21 cellular contexts compared by ENCODE assay signal in genomic region chr16:18846416-18846815, GRCh38. TPM values are rescaled to one million over a fixed set of nuclear protein-coding genes. Genes with fewer than 3 reads are reported as not detected.
DNase-seq lines count a peak whose midpoint lies in the region; ATAC-seq, FAIRE-seq and TF ChIP-seq lines count a peak whose summit lies in the region.
"Had no signal": no experiment of that assay in that cellular context is flagged by ENCODE, and none has a peak within 500 bp of the region (broad histone marks: within the 10 kb centered on the region; RNA-seq: fewer than 3 reads in every experiment).

No MANE protein-coding gene starts in this region.

- no peaks in the 10 kb centered on the region for H3K27me3 ChIP-seq in HepG2 (ENCODE audit: control insufficient read depth in 1 of 2, insufficient read depth in 2 of 2, low read length in 2 of 2)
- H3K27me3 ChIP-seq in right lobe of liver, result no peaks in the 10 kb centered on the region
- no peaks in the 10 kb centered on the region for H3K27me3 ChIP-seq in astrocyte (ENCODE audit: insufficient read depth, low read length)
- H3K27me3 ChIP-seq: MG63 had no signal

- no peak overlapping the region for H3K9ac ChIP-seq in HepG2 (ENCODE audit: insufficient read depth, low read depth, low read length)
- H3K9ac ChIP-seq in astrocyte (ENCODE audit: low read length), result no peak overlapping the region

- no peaks in the 10 kb centered on the region for H3K9me3 Mint-ChIP-seq in activated CD4-positive, alpha-beta T cell treated with anti-CD3 and anti-CD28 coated beads for 36 hours (ENCODE audit: low read depth)
- H3K9me3 Mint-ChIP-seq in astrocyte (ENCODE audit: unreplicated experiment), result no peaks in the 10 kb centered on the region
- no peaks in the 10 kb centered on the region for H3K9me3 Mint-ChIP-seq in stimulated activated memory B cell treated with anti-CD40 and anti-IgM and Interleukin-4, amounts not matched to agents 10 μg/mL and 1 μg/mL and 100 μg/mL, for 72 hours

- H3K9me3 ChIP-seq in HepG2 (ENCODE audit: low read length) (no peaks in the 10 kb centered on the region), right lobe of liver (no peaks in the 10 kb centered on the region), astrocyte (ENCODE audit: insufficient read depth, low read depth, low read length) (no peaks in the 10 kb centered on the region)
- H3K9me3 ChIP-seq: MG63 had no signal

- no peaks in the 10 kb centered on the region for H3K4me1 Mint-ChIP-seq in activated CD4-positive, alpha-beta T cell treated with anti-CD3 and anti-CD28 coated beads for 36 hours
- H3K4me1 Mint-ChIP-seq in astrocyte (ENCODE audit: low read depth, unreplicated experiment), result no peaks in the 10 kb centered on the region
- no peaks in the 10 kb centered on the region for H3K4me1 Mint-ChIP-seq in stimulated activated memory B cell treated with anti-CD40 and anti-IgM and Interleukin-4, amounts not matched to agents 10 μg/mL and 1 μg/mL and 100 μg/mL, for 72 hours

- CTCF ChIA-PET in activated CD4-positive, alpha-beta T cell treated with anti-CD3 and anti-CD28 coated beads for 36 hours (lab: Charles Lee), result interaction anchor here (1.0 to 1.1 kb wide), 2 partner anchors 29 to 46 kb away, joined by 3 read pairs; no protein-coding TSS in a partner anchor
- CTCF ChIA-PET in HepG2 (lab: Yijun Ruan, JAX; ENCODE audit: low intra/inter-chr PET ratio, low total read pairs), result no interaction called here

- H4K20me1 ChIP-seq in HepG2 (ENCODE audit: insufficient read depth, low read length), result no peaks in the 10 kb centered on the region; the same call in 1 of the 2 replicates
- H4K20me1 ChIP-seq in astrocyte (ENCODE audit: insufficient read depth, low read length), result peaks cover 9% of the 10 kb centered on the region

- H3K27ac ChIP-seq in HepG2 (ENCODE audit: extremely low read length, insufficient read depth, low read length), result no peak overlapping the region
- H3K27ac ChIP-seq in right lobe of liver, result no peak overlapping the region
- H3K27ac ChIP-seq in astrocyte (ENCODE audit: low read depth, low read length), result no peak overlapping the region

- H3K36me3 ChIP-seq in HepG2 (replicated peaks in 1 of 2; ENCODE audit: control insufficient read depth in 1 of 2, insufficient read depth in 2 of 2, low read length in 2 of 2) (peaks cover 50 to 92% of the 10 kb centered on the region in 2 experiments), right lobe of liver (peaks cover 0 to 83% (median 43%) of the 10 kb centered on the region in 4 donors), astrocyte (ENCODE audit: insufficient read depth, low read length) (peaks cover 55% of the 10 kb centered on the region)

- DNase-seq in activated CD4-positive, alpha-beta T cell treated with anti-CD3 and anti-CD28 coated beads for 36 hours, result no peak
- DNase-seq in activated CD4-positive, alpha-beta T cell treated with anti-CD3 and anti-CD28 coated beads, Interleukin-2, amount 50 U/mL, for 48 hours, result no peak
- DNase-seq in HepG2 (ENCODE audit: low spot score) (no peak), right lobe of liver (no peak), astrocyte (ENCODE audit: low read depth) (peak; percentile 37), left ventricle myocardium superior (no peak), dedifferentiated amniotic fluid mesenchymal stem cell (ENCODE audit: extremely low spot score) (no peak)
- DNase-seq: DMS153; DND-41; KBM-7; MG63; NCI-H2029; NCI-H446; NCI-H524 treated with DMSO at 0.1 percent for 48 hours; NCI-H774; NK-92 treated with Interleukin-12 subunit alpha and Interleukin-12 subunit beta, amount 100 ng/mL, for 24 hours; PC-3 had no signal

- intact Hi-C loops in activated CD4-positive, alpha-beta T cell treated with anti-CD3 and anti-CD28 coated beads for 36 hours (cut with DNase I, micrococcal nuclease), result no loop called here
- intact Hi-C loops in HepG2 (cut with micrococcal nuclease; ENCODE audit: unreplicated experiment) (no loop called here), right lobe of liver (cut with DNase I) (no loop called here), left ventricle myocardium superior (cut with micrococcal nuclease) (no loop called here)

- BruUV-seq in HepG2 (replicated peaks; lab: Mats Ljungman, UMichigan), result no TSS peak

- TF ChIP-seq CTCF in HepG2 (CRISPR knock-in tag; IDR thresholded peaks at IDR 0.05), result no peak
- no peak for TF ChIP-seq CTCF in right lobe of liver (IDR thresholded peaks at IDR 0.05)
- TF ChIP-seq CTCF in astrocyte (IDR thresholded peaks at IDR 0.05; ENCODE audit: insufficient read depth, low read depth, low read length), result no peak

- POLR2A ChIA-PET in activated CD4-positive, alpha-beta T cell treated with anti-CD3 and anti-CD28 coated beads for 36 hours (lab: Charles Lee), result interaction anchor here (1.0 kb wide), 1 partner anchor 18 kb away, joined by 4 read pairs; no protein-coding TSS in a partner anchor
- POLR2A ChIA-PET in HepG2 (lab: Yijun Ruan, JAX), result interaction anchor here (3.1 kb wide), 1 partner anchor 45 kb away, joined by 10 read pairs; the partner anchor contains the start of gene ARL6IP1

- TF ChIP-seq EP300 in HepG2 (IDR thresholded peaks at IDR 0.05; ENCODE audit: low read depth in 2 of 2, low read length in 2 of 2) (no peak), HepG2 (CRISPR knock-in tag; IDR thresholded peaks at IDR 0.05; ENCODE audit: borderline replicate concordance) (no peak)

- H3K4me3 ChIP-seq in HepG2 (replicated peaks in 1 of 3; ENCODE audit: insufficient read depth in 1 of 3, low read depth in 2 of 3, low read length in 3 of 3) (no peak overlapping the region), right lobe of liver (no peak overlapping the region), astrocyte (ENCODE audit: insufficient read depth, low read depth, low read length) (no peak overlapping the region)
- H3K4me3 ChIP-seq: MG63 had no signal

- H2AFZ ChIP-seq in HepG2 (ENCODE audit: low read length), result no peak overlapping the region
- H2AFZ ChIP-seq in astrocyte (ENCODE audit: low read depth, low read length), result no peak overlapping the region

- H3K79me2 ChIP-seq in HepG2 (ENCODE audit: insufficient read depth, low read length) (no peaks in the 10 kb centered on the region), astrocyte (ENCODE audit: insufficient read depth, low read length) (peaks cover 4% of the 10 kb centered on the region)

- H3K27me3 Mint-ChIP-seq in activated CD4-positive, alpha-beta T cell treated with anti-CD3 and anti-CD28 coated beads for 36 hours, result no peaks in the 10 kb centered on the region
- no peaks in the 10 kb centered on the region for H3K27me3 Mint-ChIP-seq in astrocyte (ENCODE audit: low read depth, unreplicated experiment)
- no peaks in the 10 kb centered on the region for H3K27me3 Mint-ChIP-seq in stimulated activated memory B cell treated with anti-CD40 and anti-IgM and Interleukin-4, amounts not matched to agents 10 μg/mL and 1 μg/mL and 100 μg/mL, for 72 hours

- no peak for TF ChIP-seq POLR2A in HepG2 (IDR thresholded peaks at IDR 0.05; ENCODE audit: insufficient read depth in 1 of 2, low read depth in 2 of 2, low read length in 2 of 2)
- no peak for TF ChIP-seq POLR2A in right lobe of liver (IDR thresholded peaks at IDR 0.05)

- FAIRE-seq in HepG2 (lab: Jason Lieb, UNC) (no peak), astrocyte (lab: Jason Lieb, UNC) (no peak)
- FAIRE-seq: GM12892, GM19239, H54 had no signal

- 97% methylated on average over 1 of the region's 1 CpG for WGBS in HepG2 (ENCODE audit: low lambda C conversion rate)
- 78% methylated on average over 1 of the region's 1 CpG for WGBS in right lobe of liver (ENCODE audit: insufficient coverage, low coverage, low lambda C conversion rate, missing lambda C conversion rate)

- no peak for TF ChIP-seq RAD21 in HepG2 (CRISPR knock-in tag; IDR thresholded peaks at IDR 0.05)

- H3K4me2 ChIP-seq in HepG2 (ENCODE audit: low read depth, low read length) (no peak overlapping the region), astrocyte (ENCODE audit: low read length) (no peak overlapping the region)

- H3K4me1 ChIP-seq in HepG2 (ENCODE audit: insufficient read depth, low read length) (no peaks in the 10 kb centered on the region), right lobe of liver (peaks cover 0 to 16% (median 0%) of the 10 kb centered on the region in 4 donors), astrocyte (ENCODE audit: insufficient read depth, low read length) (no peaks in the 10 kb centered on the region)

- in situ Hi-C loops in HepG2 (cut with HindIII; ENCODE audit: extremely low pct_ligation_motif_present, low pct_unique_long_range_greater_than_20kb), result no loop called here

- H3K4me3 Mint-ChIP-seq in activated CD4-positive, alpha-beta T cell treated with anti-CD3 and anti-CD28 coated beads for 36 hours, result no peak overlapping the region
- H3K4me3 Mint-ChIP-seq in astrocyte (ENCODE audit: unreplicated experiment), result no peak overlapping the region
- H3K4me3 Mint-ChIP-seq in stimulated activated memory B cell treated with anti-CD40 and anti-IgM and Interleukin-4, amounts not matched to agents 10 μg/mL and 1 μg/mL and 100 μg/mL, for 72 hours, result no peak overlapping the region

- no peak for ATAC-seq in activated CD4-positive, alpha-beta T cell treated with anti-CD3 and anti-CD28 coated beads for 36 hours
- ATAC-seq in HepG2, result no peak
- ATAC-seq in right lobe of liver, result no peak
- no peak for ATAC-seq in stimulated activated memory B cell treated with anti-CD40 and anti-IgM and Interleukin-4, amounts not matched to agents 10 μg/mL and 1 μg/mL and 100 μg/mL, for 72 hours
- no peak for ATAC-seq in left ventricle myocardium superior
- ATAC-seq: PC-3 had no signal

- H3K36me3 Mint-ChIP-seq in activated CD4-positive, alpha-beta T cell treated with anti-CD3 and anti-CD28 coated beads for 36 hours (ENCODE audit: low read depth), result peaks cover 63% of the 10 kb centered on the region
- peaks cover 24% of the 10 kb centered on the region for H3K36me3 Mint-ChIP-seq in astrocyte (ENCODE audit: low read depth, unreplicated experiment)
- peaks cover 76% of the 10 kb centered on the region for H3K36me3 Mint-ChIP-seq in stimulated activated memory B cell treated with anti-CD40 and anti-IgM and Interleukin-4, amounts not matched to agents 10 μg/mL and 1 μg/mL and 100 μg/mL, for 72 hours

- peak overlapping the region; percentile 11 for H3K27ac Mint-ChIP-seq in activated CD4-positive, alpha-beta T cell treated with anti-CD3 and anti-CD28 coated beads for 36 hours
- no peak overlapping the region for H3K27ac Mint-ChIP-seq in astrocyte (ENCODE audit: unreplicated experiment)
- peak overlapping the region; percentile 25 for H3K27ac Mint-ChIP-seq in stimulated activated memory B cell treated with anti-CD40 and anti-IgM and Interleukin-4, amounts not matched to agents 10 μg/mL and 1 μg/mL and 100 μg/mL, for 72 hours

RNA-seq across cellular contexts. Expression of gene ARL6IP1, which starts 45.1 kb away (rescaled TPM):
- 100 to 1,000 TPM in 1 of 2 experiments, 10 to 100 TPM in 1; 92.0 to 102 TPM for total RNA-seq in activated CD4-positive, alpha-beta T cell treated with anti-CD3 and anti-CD28 coated beads for 36 hours
- total RNA-seq in HepG2 (2016; rRNA removed; fragmentation: Illumina TruSeq; extraction: Trizol) (273 and 373 TPM in 2 replicates), right lobe of liver (100 to 1,000 TPM; 103 to 160 (median 109) TPM), astrocyte (114 and 128 TPM in 2 replicates), left ventricle myocardium superior (25.9 TPM)
- total RNA-seq in HepG2 (2016; cell fraction: cytosol; rRNA removed; fragmentation: Illumina TruSeq; extraction: Trizol; ENCODE audit: low read depth), result 62.8 and 68.6 TPM in 2 replicates
- total RNA-seq in HepG2 (2016; cell fraction: insoluble cytoplasmic fraction; rRNA removed; fragmentation: Illumina TruSeq; extraction: Trizol), result 270 and 373 TPM in 2 replicates
- 152 and 174 TPM in 2 replicates for total RNA-seq in HepG2 (2016; cell fraction: membrane; rRNA removed; fragmentation: Illumina TruSeq; extraction: Trizol)
- 309 and 367 TPM in 2 replicates for total RNA-seq in HepG2 (2016; cell fraction: nucleus; rRNA removed; fragmentation: Illumina TruSeq; extraction: Trizol)
- polyA plus RNA-seq in HepG2 (2011; rRNA removed), result 183 and 263 TPM in 2 replicates
- 211 and 261 TPM in 2 replicates for polyA plus RNA-seq in HepG2 (2011; cell fraction: cytosol; rRNA removed)
- polyA plus RNA-seq in HepG2 (2011; cell fraction: nucleus; rRNA removed), result 71.4 and 76.3 TPM in 2 replicates
- polyA plus RNA-seq in HepG2 (2012), result 155 and 252 TPM in 2 replicates
- polyA plus RNA-seq in HepG2 (2016; cell fraction: cytosol; fragmentation: Illumina TruSeq; extraction: Trizol; ENCODE audit: low read depth), result 29.0 and 31.7 TPM in 2 replicates
- 231 and 253 TPM in 2 replicates for polyA plus RNA-seq in HepG2 (2016; cell fraction: insoluble cytoplasmic fraction; fragmentation: Illumina TruSeq; extraction: Trizol; ENCODE audit: low read depth)
- polyA plus RNA-seq in HepG2 (2016; cell fraction: membrane; fragmentation: Illumina TruSeq; extraction: Trizol; ENCODE audit: low read depth), result 67.0 and 74.0 TPM in 2 replicates
- 404 and 453 TPM in 2 replicates for polyA plus RNA-seq in HepG2 (2016; cell fraction: nucleus; fragmentation: Illumina TruSeq; extraction: Trizol; ENCODE audit: insufficient read depth, low read depth)
- polyA minus RNA-seq in HepG2 (2011; rRNA and poly(A)+ RNA removed; ENCODE audit: low replicate concordance), result 262 and 330 TPM in 2 replicates
- polyA minus RNA-seq in HepG2 (2011; cell fraction: cytosol; rRNA and poly(A)+ RNA removed), result 199 and 232 TPM in 2 replicates
- 155 and 156 TPM in 2 replicates for polyA minus RNA-seq in HepG2 (2011; cell fraction: nucleus; rRNA and poly(A)+ RNA removed)

RNA-seq across cellular contexts. Expression of gene RPS15A, which starts 56.3 kb away (rescaled TPM):
- total RNA-seq in activated CD4-positive, alpha-beta T cell treated with anti-CD3 and anti-CD28 coated beads for 36 hours, result 1,000 to 10,000 TPM; 1,904 to 2,150 TPM
- total RNA-seq in HepG2 (2016; rRNA removed; fragmentation: Illumina TruSeq; extraction: Trizol) (5,489 and 6,421 TPM in 2 replicates), right lobe of liver (100 to 1,000 TPM; 413 to 736 (median 445) TPM), astrocyte (958 and 1,036 TPM in 2 replicates), left ventricle myocardium superior (683 TPM)
- total RNA-seq in HepG2 (2016; cell fraction: cytosol; rRNA removed; fragmentation: Illumina TruSeq; extraction: Trizol; ENCODE audit: low read depth), result 8,046 and 9,031 TPM in 2 replicates
- total RNA-seq in HepG2 (2016; cell fraction: insoluble cytoplasmic fraction; rRNA removed; fragmentation: Illumina TruSeq; extraction: Trizol), result 5,533 and 6,779 TPM in 2 replicates
- total RNA-seq in HepG2 (2016; cell fraction: membrane; rRNA removed; fragmentation: Illumina TruSeq; extraction: Trizol), result 15,303 and 15,847 TPM in 2 replicates
- total RNA-seq in HepG2 (2016; cell fraction: nucleus; rRNA removed; fragmentation: Illumina TruSeq; extraction: Trizol), result 1,768 and 1,992 TPM in 2 replicates
- 8,070 and 9,457 TPM in 2 replicates for polyA plus RNA-seq in HepG2 (2011; rRNA removed)
- 13,484 and 16,402 TPM in 2 replicates for polyA plus RNA-seq in HepG2 (2011; cell fraction: cytosol; rRNA removed)
- polyA plus RNA-seq in HepG2 (2011; cell fraction: nucleus; rRNA removed), result 2,439 and 3,146 TPM in 2 replicates
- 7,540 and 10,455 TPM in 2 replicates for polyA plus RNA-seq in HepG2 (2012)
- 10,067 and 10,790 TPM in 2 replicates for polyA plus RNA-seq in HepG2 (2016; cell fraction: cytosol; fragmentation: Illumina TruSeq; extraction: Trizol; ENCODE audit: low read depth)
- polyA plus RNA-seq in HepG2 (2016; cell fraction: insoluble cytoplasmic fraction; fragmentation: Illumina TruSeq; extraction: Trizol; ENCODE audit: low read depth), result 5,820 and 6,347 TPM in 2 replicates
- 12,932 and 13,350 TPM in 2 replicates for polyA plus RNA-seq in HepG2 (2016; cell fraction: membrane; fragmentation: Illumina TruSeq; extraction: Trizol; ENCODE audit: low read depth)
- 3,080 and 3,274 TPM in 2 replicates for polyA plus RNA-seq in HepG2 (2016; cell fraction: nucleus; fragmentation: Illumina TruSeq; extraction: Trizol; ENCODE audit: insufficient read depth, low read depth)
- 955 and 1,060 TPM in 2 replicates for polyA minus RNA-seq in HepG2 (2011; rRNA and poly(A)+ RNA removed; ENCODE audit: low replicate concordance)
- polyA minus RNA-seq in HepG2 (2011; cell fraction: cytosol; rRNA and poly(A)+ RNA removed), result 550 and 682 TPM in 2 replicates
- 381 and 597 TPM in 2 replicates for polyA minus RNA-seq in HepG2 (2011; cell fraction: nucleus; rRNA and poly(A)+ RNA removed)
